17 cellular contexts compared by ENCODE assay signal in the genomic region with DNA sequence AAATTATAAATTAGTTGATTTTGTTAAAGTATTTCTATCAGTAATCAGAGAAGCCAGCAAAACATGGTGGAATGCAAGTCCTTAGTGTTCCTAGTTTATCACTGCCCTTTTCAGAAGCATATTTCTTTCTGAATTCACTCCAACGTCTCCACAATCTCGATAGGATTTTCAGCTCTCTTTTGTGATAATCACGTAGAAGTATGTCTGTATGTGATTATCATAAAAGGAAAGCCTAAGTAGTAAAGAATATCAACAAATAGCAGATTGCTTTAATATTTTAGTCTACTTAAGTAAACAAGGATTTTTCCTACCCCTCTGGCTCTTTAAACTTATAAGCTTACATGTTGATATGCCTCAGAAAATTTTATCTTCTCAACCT.
"Had no signal": no experiment of that assay in that cellular context is flagged by ENCODE, and none has a peak within 500 bp of the region (broad histone marks: within the 10 kb centered on the region; RNA-seq: fewer than 3 reads in every experiment).

No MANE protein-coding gene starts in this region.

- H3K4me3 Mint-ChIP-seq: activated T-helper 17 cell treated with anti-CD3 and anti-CD28 coated beads, Interleukin-2, amount 50 U/mL, for 72 hours; endodermal cell; naive B cell; stimulated activated effector memory CD8-positive, alpha-beta T cell treated with anti-CD3 and anti-CD28 coated beads, Interleukin-12 subunit alpha, Interleukin-12 subunit beta, amount 100 ng/mL, for 72 hours; T-cell had no signal

- H3K4me1 Mint-ChIP-seq: activated T-helper 17 cell treated with anti-CD3 and anti-CD28 coated beads, Interleukin-2, amount 50 U/mL, for 72 hours; stimulated activated effector memory CD8-positive, alpha-beta T cell treated with anti-CD3 and anti-CD28 coated beads, Interleukin-12 subunit alpha, Interleukin-12 subunit beta, amount 100 ng/mL, for 72 hours; T-cell had no signal

- ATAC-seq: activated T-helper 17 cell treated with anti-CD3 and anti-CD28 coated beads, Interleukin-2, amount 50 U/mL, for 72 hours; left colon; stimulated activated effector memory CD8-positive, alpha-beta T cell treated with anti-CD3 and anti-CD28 coated beads, Interleukin-12 subunit alpha, Interleukin-12 subunit beta, amount 100 ng/mL, for 72 hours; T-cell had no signal

- H2AFZ ChIP-seq: parathyroid adenoma had no signal

- H3K27me3 Mint-ChIP-seq: T-cell had no signal

- H3K27ac ChIP-seq: dorsolateral prefrontal cortex, parathyroid adenoma, thoracic aorta had no signal

- H3K4me1 ChIP-seq: parathyroid adenoma had no signal

- H3K27me3 ChIP-seq: dorsolateral prefrontal cortex had no signal

- H3K9me3 Mint-ChIP-seq: activated T-helper 17 cell treated with anti-CD3 and anti-CD28 coated beads, Interleukin-2, amount 50 U/mL, for 72 hours; stimulated activated effector memory CD8-positive, alpha-beta T cell treated with anti-CD3 and anti-CD28 coated beads, Interleukin-12 subunit alpha, Interleukin-12 subunit beta, amount 100 ng/mL, for 72 hours had no signal

- H3K36me3 ChIP-seq: thoracic aorta had no signal

- H3K36me3 Mint-ChIP-seq: naive B cell; stimulated activated effector memory CD8-positive, alpha-beta T cell treated with anti-CD3 and anti-CD28 coated beads, Interleukin-12 subunit alpha, Interleukin-12 subunit beta, amount 100 ng/mL, for 72 hours; T-cell had no signal

- H3K9me3 ChIP-seq: thoracic aorta had no signal

- DNase-seq: activated CD4-positive, CD25-positive, alpha-beta regulatory T cell treated with anti-CD3 and anti-CD28 coated beads, Interleukin-2, amount 50 U/mL, for 72 hours; activated naive CD4-positive, alpha-beta T cell treated with Interleukin-2 at 50 U/mL for 16 hours; aorta; dorsolateral prefrontal cortex; endodermal cell; head of caudate nucleus; left colon; naive B cell; stimulated activated CD4-positive, alpha-beta T cell treated with anti-CD3 and anti-CD28 coated beads, Interleukin-12 subunit alpha, Interleukin-12 subunit beta, amount 100 ng/mL, for 4 hours; stimulated activated CD4-positive, alpha-beta T cell treated with anti-CD3 and anti-CD28 coated beads, Interleukin-2, amount 100 ng/mL, for 24 hours; T-cell; T-helper 9 cell had no signal

- H3K27ac Mint-ChIP-seq: activated T-helper 17 cell treated with anti-CD3 and anti-CD28 coated beads, Interleukin-2, amount 50 U/mL, for 72 hours; endodermal cell; naive B cell; stimulated activated effector memory CD8-positive, alpha-beta T cell treated with anti-CD3 and anti-CD28 coated beads, Interleukin-12 subunit alpha, Interleukin-12 subunit beta, amount 100 ng/mL, for 72 hours; T-cell had no signal

- H3K4me3 ChIP-seq: dorsolateral prefrontal cortex, lung, thoracic aorta had no signal

- H3K9ac ChIP-seq: parathyroid adenoma had no signal
